19 cellular contexts compared by ENCODE assay signal in genomic region chr12:130792926-130793849, GRCh38. TPM values are rescaled to one million over a fixed set of nuclear protein-coding genes. Genes with fewer than 3 reads are reported as not detected.
A peak's percentile ranks its signal among the peaks of the same experiment; 100 is the strongest.
DNase-seq lines count a peak whose midpoint lies in the region; ATAC-seq and TF ChIP-seq lines count a peak whose summit lies in the region.
"Had no signal": no experiment of that assay in that cellular context is flagged by ENCODE, and none has a peak within 500 bp of the region (broad histone marks: within the 10 kb centered on the region; RNA-seq: fewer than 3 reads in every experiment).

No MANE protein-coding gene starts in this region.

- H2AFZ ChIP-seq in neural progenitor cell (replicated peaks) = no peak overlapping the region

- no peaks in the 10 kb centered on the region for H3K27me3 Mint-ChIP-seq in endodermal cell (ENCODE audit: insufficient read depth)
- peaks cover 3% of the 10 kb centered on the region for H3K27me3 Mint-ChIP-seq in neural progenitor cell (ENCODE audit: insufficient read depth, low read depth)

- H3K27me3 ChIP-seq in endodermal cell (ENCODE audit: control insufficient read depth, insufficient read depth, low read length, poor library complexity, severe bottlenecking) = no peaks in the 10 kb centered on the region
- no peaks in the 10 kb centered on the region for H3K27me3 ChIP-seq in neural progenitor cell
- H3K27me3 ChIP-seq: BE2C, MG63 had no signal

- peak; percentile 52 for DNase-seq in NCI-H2227 treated with DMSO at 0.1 percent for 48 hours (lab: John Stamatoyannopoulos, UW)
- DNase-seq in endodermal cell = peak; percentile 65
- DNase-seq in neural progenitor cell (ENCODE audit: low spot score) = no peak
- DNase-seq in activated CD8-positive, alpha-beta memory T cell treated with anti-CD3 and anti-CD28 coated beads, Interleukin-2, amount 50 U/mL, for 4 hours = no peak
- DNase-seq in stimulated activated CD4-positive, alpha-beta T cell treated with anti-CD3 and anti-CD28 coated beads, Interleukin-12 subunit alpha, Interleukin-12 subunit beta, amount 100 ng/mL, for 4 hours = no peak
- DNase-seq: BE2C; CD8-positive, alpha-beta T cell; DND-41; GF-D8; MG63; NCI-H1105; NCI-H187 treated with DMSO at 0.1 percent for 48 hours; NCI-H446; NCI-H748 treated with DMSO at 0.1 percent for 48 hours; Right ventricle myocardium superior; SK-N-SH had no signal

- H3K79me2 ChIP-seq in neural progenitor cell (ENCODE audit: low read depth) = no peaks in the 10 kb centered on the region

- H3K36me3 ChIP-seq in endodermal cell (ENCODE audit: control insufficient read depth, insufficient read depth, low read length) (peaks cover 51% of the 10 kb centered on the region), neural progenitor cell (no peaks in the 10 kb centered on the region)

- no peak for TF ChIP-seq EP300 in Ishikawa (IDR thresholded peaks at IDR 0.05; ENCODE audit: borderline replicate concordance)

- H3K9me3 ChIP-seq in endodermal cell (ENCODE audit: control insufficient read depth, low read length) = no peaks in the 10 kb centered on the region
- H3K9me3 ChIP-seq in neural progenitor cell (ENCODE audit: low read depth) = no peaks in the 10 kb centered on the region
- H3K9me3 ChIP-seq: BE2C, MG63, SK-N-SH had no signal

- H3F3A ChIP-seq in neural progenitor cell (ENCODE audit: low read depth) = peaks cover 10% of the 10 kb centered on the region

- H3K4me1 ChIP-seq in endodermal cell (ENCODE audit: control insufficient read depth, insufficient read depth, low read length) (no peaks in the 10 kb centered on the region), neural progenitor cell (peaks cover 23% of the 10 kb centered on the region)
- H3K4me1 ChIP-seq: BE2C had no signal

- TF ChIP-seq CTCF in endodermal cell (conservative IDR thresholded peaks at IDR 0.05) (no peak), neural progenitor cell (IDR thresholded peaks at IDR 0.05) (no peak)

- no peak overlapping the region for H3K4me2 ChIP-seq in neural progenitor cell
- H3K4me2 ChIP-seq: KMS-11, SK-N-SH had no signal

- H3K27ac Mint-ChIP-seq in endodermal cell (no peak overlapping the region), neural progenitor cell (peak overlapping the region; percentile 50)
- H3K27ac Mint-ChIP-seq: CD8-positive, alpha-beta T cell had no signal

- H3K9ac ChIP-seq in endodermal cell (ENCODE audit: extremely low read depth, low read length, poor library complexity, severe bottlenecking) = no peak overlapping the region
- H3K9ac ChIP-seq in neural progenitor cell = no peak overlapping the region
- H3K9ac ChIP-seq: KMS-11, SK-N-SH had no signal

- H3K4me3 Mint-ChIP-seq in endodermal cell (no peak overlapping the region), neural progenitor cell (no peak overlapping the region)
- H3K4me3 Mint-ChIP-seq: CD8-positive, alpha-beta T cell had no signal

- no peak for TF ChIP-seq RAD21 in Ishikawa (IDR thresholded peaks at IDR 0.05; ENCODE audit: low read depth)

- H3K36me3 Mint-ChIP-seq in endodermal cell (ENCODE audit: low read depth) (peaks cover 39% of the 10 kb centered on the region), neural progenitor cell (peaks cover 14% of the 10 kb centered on the region)

- H4K20me1 ChIP-seq in neural progenitor cell (ENCODE audit: low read depth) = peaks cover 22% of the 10 kb centered on the region

- peaks cover 5% of the 10 kb centered on the region for H3K4me1 Mint-ChIP-seq in endodermal cell
- peaks cover 37% of the 10 kb centered on the region for H3K4me1 Mint-ChIP-seq in neural progenitor cell

- no peak for ATAC-seq in GM18520 (IDR thresholded peaks at IDR 0.05; ENCODE audit: unreplicated experiment)
- ATAC-seq: CD8-positive, alpha-beta T cell had no signal

- H3K4me3 ChIP-seq in endodermal cell (ENCODE audit: low read length) = no peak overlapping the region
- H3K4me3 ChIP-seq in neural progenitor cell = no peak overlapping the region
- H3K4me3 ChIP-seq: MG63 had no signal

- H3K9me3 Mint-ChIP-seq in endodermal cell (no peaks in the 10 kb centered on the region), neural progenitor cell (no peaks in the 10 kb centered on the region)
- H3K9me3 Mint-ChIP-seq: CD8-positive, alpha-beta T cell had no signal

- 91 to 92% methylated on average over 12 to 21 of the region's 21 CpGs for WGBS in endodermal cell (ENCODE audit: insufficient coverage in 1 of 2, insufficient read length in 1 of 2), 2 experiments

- H3K27ac ChIP-seq in endodermal cell (ENCODE audit: low read depth, low read length) (no peak overlapping the region), neural progenitor cell (no peak overlapping the region)
- H3K27ac ChIP-seq: KMS-11 had no signal

TF ChIP-seq in Ishikawa, 13 proteins besides CTCF, POLR2A, EP300 and RAD21:
- no peak for TF ChIP-seq USF1 (IDR thresholded peaks at IDR 0.05)
- peak; percentile 44; the same call in 1 of the 2 replicates for TF ChIP-seq REST (IDR thresholded peaks at IDR 0.05; ENCODE audit: low read depth)

RNA-seq across cellular contexts. Expression of gene STX2, which starts 45.9 kb away (rescaled TPM):
- 10 to 100 TPM; 18.2 to 20.2 TPM for total RNA-seq in endodermal cell
- 32.8 TPM for polyA plus RNA-seq in endodermal cell (2013, experiment 1 of 2)
- polyA plus RNA-seq in endodermal cell (2013, experiment 2 of 2) = 31.3 TPM
- total RNA-seq in neural progenitor cell (ENCODE audit: low replicate concordance) = 36.7 and 44.0 TPM in 2 replicates

Comparison
In these comparisons a context has a peak if more than half of its experiments do, and no peak if none do; other contexts are left out.
1. DNase-seq: peak in NCI-H2227 treated with DMSO at 0.1 percent for 48 hours (single experiment) and endodermal cell (single experiment); none in neural progenitor cell (single experiment), activated CD8-positive, alpha-beta memory T cell treated with anti-CD3 and anti-CD28 coated beads, Interleukin-2, amount 50 U/mL, for 4 hours (single experiment) and stimulated activated CD4-positive, alpha-beta T cell treated with anti-CD3 and anti-CD28 coated beads, Interleukin-12 subunit alpha, Interleukin-12 subunit beta, amount 100 ng/mL, for 4 hours (single experiment).